In genomic region chr7:84187813-84188212, GRCh38 we compare ENCODE assay signal across 16 cellular contexts. TPM values are rescaled to one million over a fixed set of nuclear protein-coding genes. Genes with fewer than 3 reads are reported as not detected.
A peak's percentile ranks its signal among the peaks of the same experiment; 100 is the strongest.
DNase-seq lines count a peak whose midpoint lies in the region; ATAC-seq and TF ChIP-seq lines count a peak whose summit lies in the region.
"Had no signal": no experiment of that assay in that cellular context is flagged by ENCODE, and none has a peak within 500 bp of the region (broad histone marks: within the 10 kb centered on the region; RNA-seq: fewer than 3 reads in every experiment).

No MANE protein-coding gene starts in this region.

- no peak overlapping the region for H3K4me3 Mint-ChIP-seq in activated CD8-positive, alpha-beta T cell treated with anti-CD3 and anti-CD28 coated beads for 36 hours
- H3K4me3 Mint-ChIP-seq in activated CD8-positive, alpha-beta T cell treated with anti-CD3 and anti-CD28 coated beads, Interleukin-2, amount 10 ng/mL, durations not matched to agents 7 days and 5 days = no peak overlapping the region
- H3K4me3 Mint-ChIP-seq: activated naive CD4-positive, alpha-beta T cell treated with anti-CD3 and anti-CD28 coated beads, Interleukin-2, amount 10 ng/mL, durations not matched to agents 7 days and 5 days; T-helper 2 cell treated with Interferon-gamma antibody and Interleukin-4, amounts not matched to agents 5 μg/mL and 100 μg/mL, for 36 hours had no signal

- no peak overlapping the region for H3K27ac ChIP-seq in RWPE1
- H3K27ac ChIP-seq: tibial nerve had no signal

- ATAC-seq in activated CD8-positive, alpha-beta T cell treated with anti-CD3 and anti-CD28 coated beads for 36 hours = peak; percentile 68
- no peak for ATAC-seq in activated CD8-positive, alpha-beta T cell treated with anti-CD3 and anti-CD28 coated beads, Interleukin-2, amount 10 ng/mL, durations not matched to agents 7 days and 5 days
- ATAC-seq in stimulated activated naive CD8-positive, alpha-beta T cell treated with anti-CD3 and anti-CD28 coated beads, Interleukin-15, Interleukin-2, amounts not matched to agents 100 U/mL and 50 U/mL, for 24 hours = peak; percentile 46
- ATAC-seq: left colon had no signal

- intact Hi-C loops in activated CD8-positive, alpha-beta T cell treated with anti-CD3 and anti-CD28 coated beads for 36 hours (cut with micrococcal nuclease) = no loop called here

- H3K4me1 Mint-ChIP-seq in activated CD8-positive, alpha-beta T cell treated with anti-CD3 and anti-CD28 coated beads for 36 hours (ENCODE audit: low read depth) = peaks cover 21% of the 10 kb centered on the region
- H3K4me1 Mint-ChIP-seq in activated CD8-positive, alpha-beta T cell treated with anti-CD3 and anti-CD28 coated beads, Interleukin-2, amount 10 ng/mL, durations not matched to agents 7 days and 5 days (ENCODE audit: low read depth) = peaks cover 6% of the 10 kb centered on the region

- no peaks in the 10 kb centered on the region for H3K36me3 Mint-ChIP-seq in activated CD8-positive, alpha-beta T cell treated with anti-CD3 and anti-CD28 coated beads for 36 hours (ENCODE audit: low read depth)
- no peaks in the 10 kb centered on the region for H3K36me3 Mint-ChIP-seq in activated CD8-positive, alpha-beta T cell treated with anti-CD3 and anti-CD28 coated beads, Interleukin-2, amount 10 ng/mL, durations not matched to agents 7 days and 5 days (ENCODE audit: low read depth)
- H3K36me3 Mint-ChIP-seq: activated naive CD4-positive, alpha-beta T cell treated with anti-CD3 and anti-CD28 coated beads, Interleukin-2, amount 10 ng/mL, durations not matched to agents 7 days and 5 days had no signal

- no peak for DNase-seq in activated CD8-positive, alpha-beta T cell treated with anti-CD3 and anti-CD28 coated beads for 36 hours
- DNase-seq in activated CD8-positive, alpha-beta T cell treated with anti-CD3 and anti-CD28 coated beads, Interleukin-2, amount 10 ng/mL, durations not matched to agents 7 days and 5 days = no peak
- peak; percentile 40 for DNase-seq in RWPE1 (ENCODE audit: low spot score)
- peak; percentile 34 for DNase-seq in fibroblast of peridontal ligament (ENCODE audit: extremely low read depth)
- DNase-seq in stimulated activated naive CD8-positive, alpha-beta T cell treated with anti-CD3 and anti-CD28 coated beads, Interleukin-15, Interleukin-2, amounts not matched to agents 100 U/mL and 50 U/mL, for 24 hours = no peak
- DNase-seq in NCI-H2196 treated with DMSO at 0.1 percent for 48 hours (lab: John Stamatoyannopoulos, UW; ENCODE audit: unreplicated experiment) = no peak
- no peak for DNase-seq in cerebellar nuclear complex (lab: John Stamatoyannopoulos, UW)
- no peak for DNase-seq in NCI-H82 (lab: John Stamatoyannopoulos, UW)
- DNase-seq: activated CD4-positive, alpha-beta T cell treated with anti-CD3 and anti-CD28 coated beads, Interleukin-2, amount 50 U/mL, for 4 hours; activated naive CD4-positive, alpha-beta T cell treated with anti-CD3 and anti-CD28 coated beads, Interleukin-2, amount 10 ng/mL, durations not matched to agents 7 days and 5 days; cortex of kidney; left colon; NCI-H2107 had no signal

- CTCF ChIA-PET in activated CD8-positive, alpha-beta T cell treated with anti-CD3 and anti-CD28 coated beads for 36 hours (lab: Charles Lee) = no interaction called here
- CTCF ChIA-PET in activated CD8-positive, alpha-beta T cell treated with anti-CD3 and anti-CD28 coated beads, Interleukin-2, amount 10 ng/mL, durations not matched to agents 7 days and 5 days (lab: Charles Lee) = no interaction called here
- CTCF ChIA-PET in RWPE1 (lab: Yijun Ruan, JAX) = interaction anchor here (1.1 kb wide), 1 partner anchor 149 kb away, joined by 3 read pairs; no protein-coding TSS in a partner anchor

- POLR2A ChIA-PET in activated CD8-positive, alpha-beta T cell treated with anti-CD3 and anti-CD28 coated beads for 36 hours (lab: Charles Lee) = no interaction called here
- POLR2A ChIA-PET in activated CD8-positive, alpha-beta T cell treated with anti-CD3 and anti-CD28 coated beads, Interleukin-2, amount 10 ng/mL, durations not matched to agents 7 days and 5 days (lab: Charles Lee) = no interaction called here
- POLR2A ChIA-PET in RWPE1 (lab: Yijun Ruan, JAX; ENCODE audit: low non-redundant PET) = no interaction called here

- TF ChIP-seq CTCF in activated CD8-positive, alpha-beta T cell treated with anti-CD3 and anti-CD28 coated beads for 36 hours (IDR thresholded peaks at IDR 0.05) = no peak
- no peak for TF ChIP-seq CTCF in RWPE1 (conservative IDR thresholded peaks at IDR 0.05; ENCODE audit: low read depth)

- H3K27ac Mint-ChIP-seq in activated CD8-positive, alpha-beta T cell treated with anti-CD3 and anti-CD28 coated beads for 36 hours = no peak overlapping the region
- no peak overlapping the region for H3K27ac Mint-ChIP-seq in activated CD8-positive, alpha-beta T cell treated with anti-CD3 and anti-CD28 coated beads, Interleukin-2, amount 10 ng/mL, durations not matched to agents 7 days and 5 days
- H3K27ac Mint-ChIP-seq: activated naive CD4-positive, alpha-beta T cell treated with anti-CD3 and anti-CD28 coated beads, Interleukin-2, amount 10 ng/mL, durations not matched to agents 7 days and 5 days; T-helper 2 cell treated with Interferon-gamma antibody and Interleukin-4, amounts not matched to agents 5 μg/mL and 100 μg/mL, for 36 hours had no signal

- H3K27me3 Mint-ChIP-seq in activated CD8-positive, alpha-beta T cell treated with anti-CD3 and anti-CD28 coated beads for 36 hours = no peaks in the 10 kb centered on the region
- H3K27me3 Mint-ChIP-seq in activated CD8-positive, alpha-beta T cell treated with anti-CD3 and anti-CD28 coated beads, Interleukin-2, amount 10 ng/mL, durations not matched to agents 7 days and 5 days (ENCODE audit: low read depth) = no peaks in the 10 kb centered on the region
- H3K27me3 Mint-ChIP-seq: activated naive CD4-positive, alpha-beta T cell treated with anti-CD3 and anti-CD28 coated beads, Interleukin-2, amount 10 ng/mL, durations not matched to agents 7 days and 5 days had no signal

- peaks cover 2% of the 10 kb centered on the region for H3K9me3 Mint-ChIP-seq in activated CD8-positive, alpha-beta T cell treated with anti-CD3 and anti-CD28 coated beads for 36 hours
- no peaks in the 10 kb centered on the region for H3K9me3 Mint-ChIP-seq in activated CD8-positive, alpha-beta T cell treated with anti-CD3 and anti-CD28 coated beads, Interleukin-2, amount 10 ng/mL, durations not matched to agents 7 days and 5 days (ENCODE audit: insufficient read depth)
- H3K9me3 Mint-ChIP-seq: activated naive CD4-positive, alpha-beta T cell treated with anti-CD3 and anti-CD28 coated beads, Interleukin-2, amount 10 ng/mL, durations not matched to agents 7 days and 5 days; T-helper 2 cell treated with Interferon-gamma antibody and Interleukin-4, amounts not matched to agents 5 μg/mL and 100 μg/mL, for 36 hours had no signal

RNA-seq across cellular contexts. Expression of gene SEMA3A, which starts 6.8 kb away (rescaled TPM):
- total RNA-seq in activated CD8-positive, alpha-beta T cell treated with anti-CD3 and anti-CD28 coated beads for 36 hours = 1 to 10 TPM; 1.2 to 1.7 TPM
- total RNA-seq in activated CD8-positive, alpha-beta T cell treated with anti-CD3 and anti-CD28 coated beads, Interleukin-2, amount 10 ng/mL, durations not matched to agents 7 days and 5 days = 1 to 10 TPM; 1.9 to 2.0 TPM
- total RNA-seq: OCI-LY7 had no signal

Comparison
In these comparisons a context has a peak if more than half of its experiments do, and no peak if none do; other contexts are left out.
1. DNase-seq: peak in RWPE1 (single experiment) and fibroblast of peridontal ligament (single experiment); none in activated CD8-positive, alpha-beta T cell treated with anti-CD3 and anti-CD28 coated beads for 36 hours (single experiment), activated CD8-positive, alpha-beta T cell treated with anti-CD3 and anti-CD28 coated beads, Interleukin-2, amount 10 ng/mL, durations not matched to agents 7 days and 5 days (single experiment), stimulated activated naive CD8-positive, alpha-beta T cell treated with anti-CD3 and anti-CD28 coated beads, Interleukin-15, Interleukin-2, amounts not matched to agents 100 U/mL and 50 U/mL, for 24 hours (single experiment), NCI-H2196 treated with DMSO at 0.1 percent for 48 hours (single experiment), cerebellar nuclear complex (0 of 2) and NCI-H82 (single experiment).